1 cellular context compared by ENCODE assay signal in genomic region chr11:78417175-78417887, GRCh38.
TF ChIP-seq lines count a peak whose summit lies in the region.

TSS of gene GAB2 (minus strand) at chr11:78417820. CDS start at chr11:78417720, 100 bp downstream.

TF ChIP-seq in HEK293, 187 proteins besides CTCF, POLR2A, EP300 and RAD21 (continued from another document and continues in another):
- TF ChIP-seq, protein P1, sequence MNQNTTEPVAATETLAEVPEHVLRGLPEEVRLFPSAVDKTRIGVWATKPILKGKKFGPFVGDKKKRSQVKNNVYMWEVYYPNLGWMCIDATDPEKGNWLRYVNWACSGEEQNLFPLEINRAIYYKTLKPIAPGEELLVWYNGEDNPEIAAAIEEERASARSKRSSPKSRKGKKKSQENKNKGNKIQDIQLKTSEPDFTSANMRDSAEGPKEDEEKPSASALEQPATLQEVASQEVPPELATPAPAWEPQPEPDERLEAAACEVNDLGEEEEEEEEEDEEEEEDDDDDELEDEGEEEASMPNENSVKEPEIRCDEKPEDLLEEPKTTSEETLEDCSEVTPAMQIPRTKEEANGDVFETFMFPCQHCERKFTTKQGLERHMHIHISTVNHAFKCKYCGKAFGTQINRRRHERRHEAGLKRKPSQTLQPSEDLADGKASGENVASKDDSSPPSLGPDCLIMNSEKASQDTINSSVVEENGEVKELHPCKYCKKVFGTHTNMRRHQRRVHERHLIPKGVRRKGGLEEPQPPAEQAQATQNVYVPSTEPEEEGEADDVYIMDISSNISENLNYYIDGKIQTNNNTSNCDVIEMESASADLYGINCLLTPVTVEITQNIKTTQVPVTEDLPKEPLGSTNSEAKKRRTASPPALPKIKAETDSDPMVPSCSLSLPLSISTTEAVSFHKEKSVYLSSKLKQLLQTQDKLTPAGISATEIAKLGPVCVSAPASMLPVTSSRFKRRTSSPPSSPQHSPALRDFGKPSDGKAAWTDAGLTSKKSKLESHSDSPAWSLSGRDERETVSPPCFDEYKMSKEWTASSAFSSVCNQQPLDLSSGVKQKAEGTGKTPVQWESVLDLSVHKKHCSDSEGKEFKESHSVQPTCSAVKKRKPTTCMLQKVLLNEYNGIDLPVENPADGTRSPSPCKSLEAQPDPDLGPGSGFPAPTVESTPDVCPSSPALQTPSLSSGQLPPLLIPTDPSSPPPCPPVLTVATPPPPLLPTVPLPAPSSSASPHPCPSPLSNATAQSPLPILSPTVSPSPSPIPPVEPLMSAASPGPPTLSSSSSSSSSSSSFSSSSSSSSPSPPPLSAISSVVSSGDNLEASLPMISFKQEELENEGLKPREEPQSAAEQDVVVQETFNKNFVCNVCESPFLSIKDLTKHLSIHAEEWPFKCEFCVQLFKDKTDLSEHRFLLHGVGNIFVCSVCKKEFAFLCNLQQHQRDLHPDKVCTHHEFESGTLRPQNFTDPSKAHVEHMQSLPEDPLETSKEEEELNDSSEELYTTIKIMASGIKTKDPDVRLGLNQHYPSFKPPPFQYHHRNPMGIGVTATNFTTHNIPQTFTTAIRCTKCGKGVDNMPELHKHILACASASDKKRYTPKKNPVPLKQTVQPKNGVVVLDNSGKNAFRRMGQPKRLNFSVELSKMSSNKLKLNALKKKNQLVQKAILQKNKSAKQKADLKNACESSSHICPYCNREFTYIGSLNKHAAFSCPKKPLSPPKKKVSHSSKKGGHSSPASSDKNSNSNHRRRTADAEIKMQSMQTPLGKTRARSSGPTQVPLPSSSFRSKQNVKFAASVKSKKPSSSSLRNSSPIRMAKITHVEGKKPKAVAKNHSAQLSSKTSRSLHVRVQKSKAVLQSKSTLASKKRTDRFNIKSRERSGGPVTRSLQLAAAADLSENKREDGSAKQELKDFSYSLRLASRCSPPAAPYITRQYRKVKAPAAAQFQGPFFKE (tag by site-specific recombination; IDR thresholded peaks at IDR 0.05; ENCODE audit: borderline replicate concordance), result no peak
- no peak for TF ChIP-seq RBAK (tag by site-specific recombination; IDR thresholded peaks at IDR 0.05)
- no peak; the same call in 1 of the 2 replicates for TF ChIP-seq ZBTB21 (tag by site-specific recombination; IDR thresholded peaks at IDR 0.05)
- TF ChIP-seq, protein P2, sequence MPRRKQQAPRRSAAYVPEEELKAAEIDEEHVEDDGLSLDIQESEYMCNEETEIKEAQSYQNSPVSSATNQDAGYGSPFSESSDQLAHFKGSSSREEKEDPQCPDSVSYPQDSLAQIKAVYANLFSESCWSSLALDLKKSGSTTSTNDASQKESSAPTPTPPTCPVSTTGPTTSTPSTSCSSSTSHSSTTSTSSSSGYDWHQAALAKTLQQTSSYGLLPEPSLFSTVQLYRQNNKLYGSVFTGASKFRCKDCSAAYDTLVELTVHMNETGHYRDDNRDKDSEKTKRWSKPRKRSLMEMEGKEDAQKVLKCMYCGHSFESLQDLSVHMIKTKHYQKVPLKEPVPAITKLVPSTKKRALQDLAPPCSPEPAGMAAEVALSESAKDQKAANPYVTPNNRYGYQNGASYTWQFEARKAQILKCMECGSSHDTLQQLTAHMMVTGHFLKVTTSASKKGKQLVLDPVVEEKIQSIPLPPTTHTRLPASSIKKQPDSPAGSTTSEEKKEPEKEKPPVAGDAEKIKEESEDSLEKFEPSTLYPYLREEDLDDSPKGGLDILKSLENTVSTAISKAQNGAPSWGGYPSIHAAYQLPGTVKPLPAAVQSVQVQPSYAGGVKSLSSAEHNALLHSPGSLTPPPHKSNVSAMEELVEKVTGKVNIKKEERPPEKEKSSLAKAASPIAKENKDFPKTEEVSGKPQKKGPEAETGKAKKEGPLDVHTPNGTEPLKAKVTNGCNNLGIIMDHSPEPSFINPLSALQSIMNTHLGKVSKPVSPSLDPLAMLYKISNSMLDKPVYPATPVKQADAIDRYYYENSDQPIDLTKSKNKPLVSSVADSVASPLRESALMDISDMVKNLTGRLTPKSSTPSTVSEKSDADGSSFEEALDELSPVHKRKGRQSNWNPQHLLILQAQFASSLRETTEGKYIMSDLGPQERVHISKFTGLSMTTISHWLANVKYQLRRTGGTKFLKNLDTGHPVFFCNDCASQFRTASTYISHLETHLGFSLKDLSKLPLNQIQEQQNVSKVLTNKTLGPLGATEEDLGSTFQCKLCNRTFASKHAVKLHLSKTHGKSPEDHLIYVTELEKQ (tag by site-specific recombination; IDR thresholded peaks at IDR 0.05; ENCODE audit: borderline replicate concordance), result no peak
- no peak for TF ChIP-seq ZNF132 (tag by site-specific recombination; IDR thresholded peaks at IDR 0.05; ENCODE audit: borderline replicate concordance)
- TF ChIP-seq ZIC2 (tag by site-specific recombination; IDR thresholded peaks at IDR 0.05), result no peak
- TF ChIP-seq KLF9 (tag by site-specific recombination; IDR thresholded peaks at IDR 0.05; ENCODE audit: low read depth), result peak; percentile 62
- 0 out of 2 replicates have a peak, but pooled peaks have one; percentile 3 for TF ChIP-seq ZBTB10 (tag by site-specific recombination; IDR thresholded peaks at IDR 0.05)
- TF ChIP-seq ZNF302 (tag by site-specific recombination; IDR thresholded peaks at IDR 0.05; ENCODE audit: low read depth), result no peak
- no peak for TF ChIP-seq ZFP37 (tag by site-specific recombination; IDR thresholded peaks at IDR 0.05)
- TF ChIP-seq, protein P3, sequence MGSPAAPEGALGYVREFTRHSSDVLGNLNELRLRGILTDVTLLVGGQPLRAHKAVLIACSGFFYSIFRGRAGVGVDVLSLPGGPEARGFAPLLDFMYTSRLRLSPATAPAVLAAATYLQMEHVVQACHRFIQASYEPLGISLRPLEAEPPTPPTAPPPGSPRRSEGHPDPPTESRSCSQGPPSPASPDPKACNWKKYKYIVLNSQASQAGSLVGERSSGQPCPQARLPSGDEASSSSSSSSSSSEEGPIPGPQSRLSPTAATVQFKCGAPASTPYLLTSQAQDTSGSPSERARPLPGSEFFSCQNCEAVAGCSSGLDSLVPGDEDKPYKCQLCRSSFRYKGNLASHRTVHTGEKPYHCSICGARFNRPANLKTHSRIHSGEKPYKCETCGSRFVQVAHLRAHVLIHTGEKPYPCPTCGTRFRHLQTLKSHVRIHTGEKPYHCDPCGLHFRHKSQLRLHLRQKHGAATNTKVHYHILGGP (tag by site-specific recombination; IDR thresholded peaks at IDR 0.05), result no peak
- TF ChIP-seq, protein P4, sequence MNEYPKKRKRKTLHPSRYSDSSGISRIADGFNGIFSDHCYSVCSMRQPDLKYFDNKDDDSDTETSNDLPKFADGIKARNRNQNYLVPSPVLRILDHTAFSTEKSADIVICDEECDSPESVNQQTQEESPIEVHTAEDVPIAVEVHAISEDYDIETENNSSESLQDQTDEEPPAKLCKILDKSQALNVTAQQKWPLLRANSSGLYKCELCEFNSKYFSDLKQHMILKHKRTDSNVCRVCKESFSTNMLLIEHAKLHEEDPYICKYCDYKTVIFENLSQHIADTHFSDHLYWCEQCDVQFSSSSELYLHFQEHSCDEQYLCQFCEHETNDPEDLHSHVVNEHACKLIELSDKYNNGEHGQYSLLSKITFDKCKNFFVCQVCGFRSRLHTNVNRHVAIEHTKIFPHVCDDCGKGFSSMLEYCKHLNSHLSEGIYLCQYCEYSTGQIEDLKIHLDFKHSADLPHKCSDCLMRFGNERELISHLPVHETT (tag by site-specific recombination; IDR thresholded peaks at IDR 0.05), result no peak
- no peak for TF ChIP-seq ZFP69B (tag by site-specific recombination; IDR thresholded peaks at IDR 0.05)
- TF ChIP-seq GLIS2 (tag by site-specific recombination; IDR thresholded peaks at IDR 0.05), result peak; percentile 30; the same call in 1 of the 2 replicates
- peak; percentile 86 for TF ChIP-seq ZBTB8A (tag by site-specific recombination; IDR thresholded peaks at IDR 0.05)
- TF ChIP-seq ZNF621 (tag by site-specific recombination; IDR thresholded peaks at IDR 0.05), result no peak
- no peak for TF ChIP-seq ZNF610 (tag by site-specific recombination; IDR thresholded peaks at IDR 0.05; ENCODE audit: borderline replicate concordance)
- TF ChIP-seq, protein P5, sequence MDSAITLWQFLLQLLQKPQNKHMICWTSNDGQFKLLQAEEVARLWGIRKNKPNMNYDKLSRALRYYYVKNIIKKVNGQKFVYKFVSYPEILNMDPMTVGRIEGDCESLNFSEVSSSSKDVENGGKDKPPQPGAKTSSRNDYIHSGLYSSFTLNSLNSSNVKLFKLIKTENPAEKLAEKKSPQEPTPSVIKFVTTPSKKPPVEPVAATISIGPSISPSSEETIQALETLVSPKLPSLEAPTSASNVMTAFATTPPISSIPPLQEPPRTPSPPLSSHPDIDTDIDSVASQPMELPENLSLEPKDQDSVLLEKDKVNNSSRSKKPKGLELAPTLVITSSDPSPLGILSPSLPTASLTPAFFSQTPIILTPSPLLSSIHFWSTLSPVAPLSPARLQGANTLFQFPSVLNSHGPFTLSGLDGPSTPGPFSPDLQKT (IDR thresholded peaks at IDR 0.05; ENCODE audit: borderline replicate concordance, low read depth, low read length), result no peak
- no peak for TF ChIP-seq ZNF341 (tag by site-specific recombination; IDR thresholded peaks at IDR 0.05; ENCODE audit: low read depth)
- TF ChIP-seq, protein P6, sequence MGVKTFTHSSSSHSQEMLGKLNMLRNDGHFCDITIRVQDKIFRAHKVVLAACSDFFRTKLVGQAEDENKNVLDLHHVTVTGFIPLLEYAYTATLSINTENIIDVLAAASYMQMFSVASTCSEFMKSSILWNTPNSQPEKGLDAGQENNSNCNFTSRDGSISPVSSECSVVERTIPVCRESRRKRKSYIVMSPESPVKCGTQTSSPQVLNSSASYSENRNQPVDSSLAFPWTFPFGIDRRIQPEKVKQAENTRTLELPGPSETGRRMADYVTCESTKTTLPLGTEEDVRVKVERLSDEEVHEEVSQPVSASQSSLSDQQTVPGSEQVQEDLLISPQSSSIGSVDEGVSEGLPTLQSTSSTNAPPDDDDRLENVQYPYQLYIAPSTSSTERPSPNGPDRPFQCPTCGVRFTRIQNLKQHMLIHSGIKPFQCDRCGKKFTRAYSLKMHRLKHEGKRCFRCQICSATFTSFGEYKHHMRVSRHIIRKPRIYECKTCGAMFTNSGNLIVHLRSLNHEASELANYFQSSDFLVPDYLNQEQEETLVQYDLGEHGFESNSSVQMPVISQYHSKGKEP (tag by site-specific recombination; IDR thresholded peaks at IDR 0.05), result no peak
- TF ChIP-seq, protein P7, sequence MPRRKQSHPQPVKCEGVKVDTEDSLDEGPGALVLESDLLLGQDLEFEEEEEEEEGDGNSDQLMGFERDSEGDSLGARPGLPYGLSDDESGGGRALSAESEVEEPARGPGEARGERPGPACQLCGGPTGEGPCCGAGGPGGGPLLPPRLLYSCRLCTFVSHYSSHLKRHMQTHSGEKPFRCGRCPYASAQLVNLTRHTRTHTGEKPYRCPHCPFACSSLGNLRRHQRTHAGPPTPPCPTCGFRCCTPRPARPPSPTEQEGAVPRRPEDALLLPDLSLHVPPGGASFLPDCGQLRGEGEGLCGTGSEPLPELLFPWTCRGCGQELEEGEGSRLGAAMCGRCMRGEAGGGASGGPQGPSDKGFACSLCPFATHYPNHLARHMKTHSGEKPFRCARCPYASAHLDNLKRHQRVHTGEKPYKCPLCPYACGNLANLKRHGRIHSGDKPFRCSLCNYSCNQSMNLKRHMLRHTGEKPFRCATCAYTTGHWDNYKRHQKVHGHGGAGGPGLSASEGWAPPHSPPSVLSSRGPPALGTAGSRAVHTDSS (tag by site-specific recombination; IDR thresholded peaks at IDR 0.05), result no peak
- no peak for TF ChIP-seq ZNF18 (tag by site-specific recombination; IDR thresholded peaks at IDR 0.05)
- TF ChIP-seq, protein P8, sequence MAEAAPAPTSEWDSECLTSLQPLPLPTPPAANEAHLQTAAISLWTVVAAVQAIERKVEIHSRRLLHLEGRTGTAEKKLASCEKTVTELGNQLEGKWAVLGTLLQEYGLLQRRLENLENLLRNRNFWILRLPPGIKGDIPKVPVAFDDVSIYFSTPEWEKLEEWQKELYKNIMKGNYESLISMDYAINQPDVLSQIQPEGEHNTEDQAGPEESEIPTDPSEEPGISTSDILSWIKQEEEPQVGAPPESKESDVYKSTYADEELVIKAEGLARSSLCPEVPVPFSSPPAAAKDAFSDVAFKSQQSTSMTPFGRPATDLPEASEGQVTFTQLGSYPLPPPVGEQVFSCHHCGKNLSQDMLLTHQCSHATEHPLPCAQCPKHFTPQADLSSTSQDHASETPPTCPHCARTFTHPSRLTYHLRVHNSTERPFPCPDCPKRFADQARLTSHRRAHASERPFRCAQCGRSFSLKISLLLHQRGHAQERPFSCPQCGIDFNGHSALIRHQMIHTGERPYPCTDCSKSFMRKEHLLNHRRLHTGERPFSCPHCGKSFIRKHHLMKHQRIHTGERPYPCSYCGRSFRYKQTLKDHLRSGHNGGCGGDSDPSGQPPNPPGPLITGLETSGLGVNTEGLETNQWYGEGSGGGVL (tag by site-specific recombination; IDR thresholded peaks at IDR 0.05), result no peak
- no peak for TF ChIP-seq YY2 (tag by site-specific recombination; IDR thresholded peaks at IDR 0.05)
- TF ChIP-seq ZNF521 (tag by site-specific recombination; IDR thresholded peaks at IDR 0.05), result no peak
- no peak for TF ChIP-seq ZNF48 (tag by site-specific recombination; IDR thresholded peaks at IDR 0.05)
- TF ChIP-seq TCF7L2 (IDR thresholded peaks at IDR 0.05; ENCODE audit: borderline replicate concordance, low read depth, low read length), result no peak
- TF ChIP-seq ZNF629 (tag by site-specific recombination; IDR thresholded peaks at IDR 0.05), result no peak
- no peak for TF ChIP-seq ZNF391 (tag by site-specific recombination; IDR thresholded peaks at IDR 0.05; ENCODE audit: borderline replicate concordance, low read depth)
- TF ChIP-seq ZNF768 (tag by site-specific recombination; IDR thresholded peaks at IDR 0.05), result no peak
- no peak for TF ChIP-seq ZNF324 (tag by site-specific recombination; IDR thresholded peaks at IDR 0.05)
- no peak for TF ChIP-seq ZNF529 (tag by site-specific recombination; IDR thresholded peaks at IDR 0.05; ENCODE audit: insufficient replicate concordance)
- TF ChIP-seq ZNF114 (tag by site-specific recombination; IDR thresholded peaks at IDR 0.05), result no peak
